22 cellular contexts compared by ENCODE assay signal in genomic region chr17:17786998-17787397, GRCh38. TPM values are rescaled to one million over a fixed set of nuclear protein-coding genes. Genes with fewer than 3 reads are reported as not detected.
DNase-seq lines count a peak whose midpoint lies in the region; ATAC-seq and TF ChIP-seq lines count a peak whose summit lies in the region.
"Had no signal": no experiment of that assay in that cellular context is flagged by ENCODE, and none has a peak within 500 bp of the region (broad histone marks: within the 10 kb centered on the region; RNA-seq: fewer than 3 reads in every experiment).

No MANE protein-coding gene starts in this region.

- no peaks in the 10 kb centered on the region for H3K9me3 Mint-ChIP-seq in activated T-cell treated with anti-CD3 and anti-CD28 coated beads, Interleukin-2, amount 50 U/mL, for 24 hours
- no peaks in the 10 kb centered on the region for H3K9me3 Mint-ChIP-seq in central memory CD8-positive, alpha-beta T cell
- no peaks in the 10 kb centered on the region for H3K9me3 Mint-ChIP-seq in neural crest cell

- ATAC-seq in central memory CD8-positive, alpha-beta T cell (replicated peaks; ENCODE audit: extremely low read depth, poor library complexity, severe bottlenecking), result no peak
- ATAC-seq in HG03521 (IDR thresholded peaks at IDR 0.05; ENCODE audit: unreplicated experiment), result no peak
- ATAC-seq: HepG2, K562 had no signal

- peak overlapping the region; percentile 37 for H3K27ac Mint-ChIP-seq in activated T-cell treated with anti-CD3 and anti-CD28 coated beads, Interleukin-2, amount 50 U/mL, for 24 hours
- peak overlapping the region; percentile 32 for H3K27ac Mint-ChIP-seq in central memory CD8-positive, alpha-beta T cell (ENCODE audit: low read depth)
- H3K27ac Mint-ChIP-seq in neural crest cell (ENCODE audit: unreplicated experiment), result peak overlapping the region; percentile 50

- DNase-seq in activated T-cell treated with anti-CD3 and anti-CD28 coated beads, Interleukin-2, amount 50 U/mL, for 24 hours, result no peak
- DNase-seq in activated T-cell treated with anti-CD3 and anti-CD28 coated beads, Interleukin-2, amount 50 U/mL, for 1 hour, result no peak
- DNase-seq in central memory CD8-positive, alpha-beta T cell (ENCODE audit: low spot score in 2 of 2), result no peak
- no peak for DNase-seq in neural crest cell (ENCODE audit: low read depth, low spot score)
- no peak for DNase-seq in NCI-H345 treated with DMSO at 0.1 percent for 48 hours (lab: John Stamatoyannopoulos, UW; ENCODE audit: unreplicated experiment)
- no peak for DNase-seq in SKM-1 treated with dmso at 0.1 percent for 144 hours (lab: John Stamatoyannopoulos, UW; ENCODE audit: unreplicated experiment)
- DNase-seq in HK-2 (ENCODE audit: unreplicated experiment), result no peak
- DNase-seq: 8988T, AML-193, EL, H7, MM.1S, NCI-H1048, NCI-H1417 treated with DMSO at 0.1 percent for 48 hours, NCI-H187, NCI-H446 treated with DMSO at 0.1 percent for 48 hours, NCI-H526 treated with DMSO at 0.1 percent for 48 hours, OCI-M1, SHP77 had no signal

- no peaks in the 10 kb centered on the region for H3K36me3 Mint-ChIP-seq in activated T-cell treated with anti-CD3 and anti-CD28 coated beads, Interleukin-2, amount 50 U/mL, for 24 hours (ENCODE audit: low read depth)
- peaks cover 2% of the 10 kb centered on the region for H3K36me3 Mint-ChIP-seq in central memory CD8-positive, alpha-beta T cell (ENCODE audit: insufficient read depth)
- H3K36me3 Mint-ChIP-seq in neural crest cell (ENCODE audit: low read depth), result no peaks in the 10 kb centered on the region

- H3K27me3 Mint-ChIP-seq in activated T-cell treated with anti-CD3 and anti-CD28 coated beads, Interleukin-2, amount 50 U/mL, for 24 hours, result no peaks in the 10 kb centered on the region
- no peaks in the 10 kb centered on the region for H3K27me3 Mint-ChIP-seq in central memory CD8-positive, alpha-beta T cell
- peaks cover 2% of the 10 kb centered on the region for H3K27me3 Mint-ChIP-seq in neural crest cell (ENCODE audit: low read depth)

- TF ChIP-seq CTCF in neural crest cell (conservative IDR thresholded peaks at IDR 0.05), result no peak

- H3K4me3 Mint-ChIP-seq in activated T-cell treated with anti-CD3 and anti-CD28 coated beads, Interleukin-2, amount 50 U/mL, for 24 hours, result no peak overlapping the region
- no peak overlapping the region for H3K4me3 Mint-ChIP-seq in central memory CD8-positive, alpha-beta T cell
- H3K4me3 Mint-ChIP-seq in neural crest cell, result peak overlapping the region; percentile 47

- H3K4me1 Mint-ChIP-seq in activated T-cell treated with anti-CD3 and anti-CD28 coated beads, Interleukin-2, amount 50 U/mL, for 24 hours (ENCODE audit: low read depth), result peaks cover 26% of the 10 kb centered on the region
- peaks cover 25% of the 10 kb centered on the region for H3K4me1 Mint-ChIP-seq in central memory CD8-positive, alpha-beta T cell
- peaks cover 64% of the 10 kb centered on the region for H3K4me1 Mint-ChIP-seq in neural crest cell

RNA-seq across cellular contexts. Expression of gene SREBF1, which starts 49.8 kb away (rescaled TPM):
- 128 and 132 TPM in 2 replicates for total RNA-seq in neural crest cell
